8 cellular contexts compared by ENCODE assay signal in genomic region chr13:33676045-33676699, GRCh38.
DNase-seq lines count a peak whose midpoint lies in the region; ATAC-seq and TF ChIP-seq lines count a peak whose summit lies in the region.

No MANE protein-coding gene starts in this region.

- H3K27me3 ChIP-seq in SU-DHL-6 (ENCODE audit: low read length) = no peaks in the 10 kb centered on the region
- no peaks in the 10 kb centered on the region for H3K27me3 ChIP-seq in heart left ventricle
- H3K27me3 ChIP-seq in gastrocnemius medialis = no peaks in the 10 kb centered on the region

- peak overlapping the region; percentile 38; the same call in 1 of the 2 replicates for H3K4me3 ChIP-seq in GM12864 (ENCODE audit: low read depth, low read length)
- peak overlapping the region; percentile 51 for H3K4me3 ChIP-seq in SU-DHL-6 (ENCODE audit: insufficient read depth, low read length, poor library complexity, severe bottlenecking)
- peak overlapping the region; percentile 40 to 67 (median 58) for H3K4me3 ChIP-seq in heart left ventricle
- H3K4me3 ChIP-seq in gastrocnemius medialis = peak overlapping the region; percentile 53 to 68 (median 56)

- no peak for DNase-seq in GM12864 (ENCODE audit: low read depth)
- DNase-seq in heart left ventricle = peak in 1 of 5 donors; percentile 21
- DNase-seq in gastrocnemius medialis = no peak
- no peak for DNase-seq in NOMO-1 treated with DMSO at 0.1 percent for 48 hours (lab: John Stamatoyannopoulos, UW; ENCODE audit: unreplicated experiment)
- DNase-seq in activated CD4-positive, CD25-positive, alpha-beta regulatory T cell (lab: John Stamatoyannopoulos, UW) = no peak
- DNase-seq in middle frontal gyrus (ENCODE audit: extremely low spot score, low spot score) = no peak

- H3K4me1 ChIP-seq in heart left ventricle (peaks cover 0 to 45% (median 20%) of the 10 kb centered on the region in 12 donors), gastrocnemius medialis (peaks cover 13 to 17% of the 10 kb centered on the region in 2 donors)

- peak overlapping the region; percentile 70 for H3K4me2 ChIP-seq in SU-DHL-6 (ENCODE audit: low read depth, low read length, poor library complexity, severe bottlenecking)

- TF ChIP-seq CTCF in GM12864 (IDR thresholded peaks at IDR 0.05; ENCODE audit: low read depth, low read length, missing control alignments) (no peak), SU-DHL-6 (IDR thresholded peaks at IDR 0.05; ENCODE audit: insufficient read depth, low read length, poor library complexity, severe bottlenecking) (no peak), heart left ventricle (IDR thresholded peaks at IDR 0.05) (no peak), gastrocnemius medialis (IDR thresholded peaks at IDR 0.05 in 4 of 5, conservative IDR thresholded peaks at IDR 0.05 in 1 of 5) (no peak)

- H3K9me3 ChIP-seq in SU-DHL-6 (ENCODE audit: insufficient read depth, low read length) (no peaks in the 10 kb centered on the region), heart left ventricle (peaks cover 0 to 4% (median 0%) of the 10 kb centered on the region in 12 donors), gastrocnemius medialis (no peaks in the 10 kb centered on the region)

- 0 out of 2 replicates have a peak, but pooled peaks cover 5% of the 10 kb centered on the region for H3K36me3 ChIP-seq in SU-DHL-6 (ENCODE audit: low read length)
- H3K36me3 ChIP-seq in heart left ventricle = no peaks in the 10 kb centered on the region
- no peaks in the 10 kb centered on the region for H3K36me3 ChIP-seq in gastrocnemius medialis

- ATAC-seq in heart left ventricle (peak; percentile 65 to 80 (median 68)), gastrocnemius medialis (peak; percentile 67 to 69), HG03378 (IDR thresholded peaks at IDR 0.05; ENCODE audit: unreplicated experiment) (no peak)

- intact Hi-C loops in heart left ventricle (cut with DNase I) = loop anchor here in 6 of 10 donors (2.0 to 10.0 kb wide), 8 partner anchors 34 to 134 kb away; no protein-coding TSS in a partner anchor
- intact Hi-C loops in gastrocnemius medialis (cut with DNase I; ENCODE audit: low total_unique reads) = no loop called here

- H3F3A ChIP-seq in SU-DHL-6 (ENCODE audit: insufficient read depth) = peaks cover 18% of the 10 kb centered on the region

- WGBS in heart left ventricle, 4 donors = 6 to 11% (median 8%) methylated on average over 11 of the region's 11 CpGs

- no peaks in the 10 kb centered on the region for H4K20me1 ChIP-seq in SU-DHL-6 (ENCODE audit: low read depth, low read length)

- no peaks in the 10 kb centered on the region for H3K9me2 ChIP-seq in SU-DHL-6 (replicated peaks; ENCODE audit: insufficient read depth, low read length)

- peaks cover 15% of the 10 kb centered on the region for H3K79me2 ChIP-seq in SU-DHL-6 (ENCODE audit: insufficient read depth, low read length)

- no peak for TF ChIP-seq POLR2A in heart left ventricle (IDR thresholded peaks at IDR 0.05)
- no peak for TF ChIP-seq POLR2A in gastrocnemius medialis (IDR thresholded peaks at IDR 0.05)

- peak overlapping the region; percentile 47 for H3K9ac ChIP-seq in SU-DHL-6 (ENCODE audit: low read length)

- H3K27ac ChIP-seq in SU-DHL-6 (ENCODE audit: low read depth, low read length) = no peak overlapping the region
- H3K27ac ChIP-seq in heart left ventricle = peak overlapping the region; percentile 15 to 75 (median 60)
- H3K27ac ChIP-seq in gastrocnemius medialis = peak overlapping the region; percentile 49 to 62 (median 56)

- in situ Hi-C loops in gastrocnemius medialis (cut with MboI; ENCODE audit: low sequenced_read_pairs in 4 of 4) = no loop called here

- H2AFZ ChIP-seq in SU-DHL-6 (ENCODE audit: low read depth, low read length, severe bottlenecking) = peak overlapping the region; percentile 84
